22 cellular contexts compared by ENCODE assay signal in genomic region chr1:163737261-163737660, GRCh38.
A peak's percentile ranks its signal among the peaks of the same experiment; 100 is the strongest.
DNase-seq lines count a peak whose midpoint lies in the region; ATAC-seq and TF ChIP-seq lines count a peak whose summit lies in the region.
"Had no signal": no experiment of that assay in that cellular context is flagged by ENCODE, and none has a peak within 500 bp of the region (broad histone marks: within the 10 kb centered on the region; RNA-seq: fewer than 3 reads in every experiment).

No MANE protein-coding gene starts in this region.

- peak; percentile 70 for DNase-seq in EH (ENCODE audit: low read depth)
- peak; percentile 15 for DNase-seq in PC-3
- peak; percentile 2 for DNase-seq in fibroblast of villous mesenchyme (ENCODE audit: low read depth)
- DNase-seq in non-pigmented ciliary epithelial cell (ENCODE audit: low read depth): peak; percentile 5
- DNase-seq in stimulated activated CD4-positive, alpha-beta T cell treated with anti-CD3 and anti-CD28 coated beads, Interleukin-2, amount 100 ng/mL, for 24 hours: no peak
- no peak for DNase-seq in NCI-H1105 treated with DMSO at 0.1 percent for 48 hours (lab: John Stamatoyannopoulos, UW)
- DNase-seq: Calu3; CD8-positive, alpha-beta memory T cell; NCI-H1092; NCI-H1436 treated with DMSO at 0.1 percent for 48 hours; NCI-H2029; NCI-H226; NCI-H510A treated with DMSO at 0.1 percent for 48 hours; NCI-H748 treated with DMSO at 0.1 percent for 48 hours; T-helper 1 cell had no signal

- intact Hi-C loops in PC-3 (cut with micrococcal nuclease): no loop called here

- no peaks in the 10 kb centered on the region for H3K9me2 ChIP-seq in PC-3 (replicated peaks; ENCODE audit: low read length)

- H3K79me2 ChIP-seq in PC-3 (ENCODE audit: low read length): no peaks in the 10 kb centered on the region

- H4K20me1 ChIP-seq in PC-3 (ENCODE audit: low read length): no peaks in the 10 kb centered on the region

- TF ChIP-seq CTCF in PC-3 (conservative IDR thresholded peaks at IDR 0.05; ENCODE audit: low read depth, low read length): no peak
- TF ChIP-seq CTCF in fibroblast of villous mesenchyme (IDR thresholded peaks at IDR 0.05; ENCODE audit: insufficient read depth, low read depth, low read length): no peak

- H3K4me1 ChIP-seq in PC-3 (ENCODE audit: insufficient read depth, low read length): no peaks in the 10 kb centered on the region

- peaks cover 11% of the 10 kb centered on the region; the same call in 1 of the 2 replicates for H3K9me3 ChIP-seq in PC-3 (ENCODE audit: low read length)

- BruUV-seq in PC-3 (replicated peaks; lab: Mats Ljungman, UMichigan): no TSS peak

- no peak for ATAC-seq in PC-3
- no peak for ATAC-seq in HG03442 (IDR thresholded peaks at IDR 0.05; ENCODE audit: unreplicated experiment)
- no peak for ATAC-seq in GM18870 (IDR thresholded peaks at IDR 0.05; ENCODE audit: unreplicated experiment)
- ATAC-seq: HepG2, K562, Panc1 had no signal

- CTCF ChIA-PET in PC-3 (lab: Charles Lee): no interaction called here

- no peak overlapping the region for H3K27ac ChIP-seq in PC-3 (ENCODE audit: low read length)
- H3K27ac ChIP-seq: C4-2B, HL-60 had no signal

- no peaks in the 10 kb centered on the region for H3K27me3 ChIP-seq in PC-3 (ENCODE audit: low read length)

- no peak overlapping the region for H2AFZ ChIP-seq in PC-3 (ENCODE audit: low read length)

- H3K4me2 ChIP-seq in PC-3 (ENCODE audit: low read length): no peak overlapping the region

- H3K4me3 ChIP-seq in PC-3 (ENCODE audit: low read length) (no peak overlapping the region), fibroblast of villous mesenchyme (ENCODE audit: low read depth, low read length) (no peak overlapping the region)
- H3K4me3 ChIP-seq: K562 had no signal

- no peak overlapping the region for H3K9ac ChIP-seq in PC-3 (ENCODE audit: low read length)

- POLR2A ChIA-PET in PC-3 (lab: Charles Lee; ENCODE audit: unreplicated experiment): no interaction called here

- no peaks in the 10 kb centered on the region for H3K36me3 ChIP-seq in PC-3 (ENCODE audit: low read depth, low read length)

- H3F3A ChIP-seq in PC-3 (ENCODE audit: low read length, unreplicated experiment): no peaks in the 10 kb centered on the region

Comparison
In these comparisons a context has a peak if more than half of its experiments do, and no peak if none do; other contexts are left out.
1. DNase-seq: peak in EH (single experiment), PC-3 (single experiment), fibroblast of villous mesenchyme (single experiment) and non-pigmented ciliary epithelial cell (single experiment); none in stimulated activated CD4-positive, alpha-beta T cell treated with anti-CD3 and anti-CD28 coated beads, Interleukin-2, amount 100 ng/mL, for 24 hours (0 of 2) and NCI-H1105 treated with DMSO at 0.1 percent for 48 hours (single experiment).